In genomic region chr9:123000371-123001068, GRCh38 we compare ENCODE assay signal across 1 cellular context.
TF ChIP-seq lines count a peak whose summit lies in the region.

No MANE protein-coding gene starts in this region.

TF ChIP-seq in endothelial cell of umbilical vein, 7 proteins besides CTCF, POLR2A, EP300 and RAD21:
- TF ChIP-seq GATA2 (IDR thresholded peaks at IDR 0.05; ENCODE audit: insufficient read depth, insufficient read length, low read depth, low read length) (peak; percentile 53), EZH2 (IDR thresholded peaks at IDR 0.05; ENCODE audit: borderline replicate concordance, low read depth, low read length, severe bottlenecking) (no peak), FOS (IDR thresholded peaks at IDR 0.05; ENCODE audit: borderline replicate concordance, insufficient read depth, low read length) (no peak), JUN (IDR thresholded peaks at IDR 0.05; ENCODE audit: borderline replicate concordance, insufficient read depth, insufficient read length, low read depth) (peak; percentile 56)
TF ChIP-seq in endothelial cell of umbilical vein: peak in this region for 2.
